8 cellular contexts compared by ENCODE assay signal in the genomic region with DNA sequence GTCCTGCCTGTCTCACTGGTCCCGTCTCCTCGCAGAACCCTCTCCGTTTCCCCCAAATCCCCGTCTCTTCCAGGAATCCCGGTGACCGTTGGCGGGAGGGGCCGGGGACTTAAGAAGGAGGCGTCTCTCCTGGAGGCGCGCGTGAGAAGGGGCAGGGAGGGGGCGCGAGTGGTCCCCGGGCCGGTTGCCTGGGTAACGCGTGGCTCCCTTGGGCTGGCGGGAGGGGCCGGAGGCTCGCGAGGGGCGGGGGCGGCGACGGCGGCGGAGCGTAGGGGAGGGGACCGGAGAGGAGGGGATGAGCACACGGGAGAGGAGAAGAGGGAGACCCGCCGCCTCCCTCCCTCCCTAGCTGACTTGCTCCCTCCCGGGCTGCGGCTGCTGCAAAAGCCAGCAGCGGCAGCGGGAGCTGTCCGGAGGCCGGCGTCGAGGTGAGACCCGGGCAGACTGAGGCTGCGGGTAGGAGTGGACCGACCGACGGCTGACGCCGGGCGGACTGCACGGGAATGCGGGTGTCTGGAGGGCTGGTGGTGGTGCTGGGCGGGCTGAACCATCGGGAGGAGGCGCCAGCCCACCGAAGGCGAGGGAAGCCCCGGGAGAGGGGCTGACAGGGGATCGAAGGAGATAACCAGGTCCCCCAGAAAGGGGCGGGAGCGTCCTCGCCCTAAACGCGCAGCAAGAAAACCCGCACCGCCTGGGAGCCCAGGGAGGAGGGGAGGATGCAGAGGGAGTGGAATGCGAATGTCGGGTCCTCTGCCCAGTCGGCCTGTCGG. TPM values are rescaled to one million over a fixed set of nuclear protein-coding genes. Genes with fewer than 3 reads are reported as not detected.
DNase-seq lines count a peak whose midpoint lies in the region; ATAC-seq, FAIRE-seq and TF ChIP-seq lines count a peak whose summit lies in the region.

Gene PRRT2 (plus strand): TSS at position 298 of the 770 bp plus-strand sequence. CDS start 862 bp downstream, outside the sequence.

- H3K27ac ChIP-seq in HUES48 (ENCODE audit: low read depth, low read length) (peak within 1 kb of the TSS; percentile 93), SK-N-MC (peak within 1 kb of the TSS; percentile 49; the same call in 1 of the 2 replicates)

- H3K9me3 ChIP-seq in HUES48 (ENCODE audit: control insufficient read depth, insufficient read depth, low read length) (no peaks in the 10 kb centered on the region), SK-N-MC (ENCODE audit: low read depth, low read length) (no peaks in the 10 kb centered on the region)

- DNase-seq in Ammon's horn (ENCODE audit: low spot score) = peak; percentile 82
- DNase-seq in SK-N-MC (ENCODE audit: low read depth, low spot score) = no peak
- DNase-seq in bronchial epithelial cell (ENCODE audit: low read depth) = no peak
- DNase-seq in kidney epithelial cell (ENCODE audit: low read depth) = no peak
- DNase-seq in stimulated activated CD4-positive, alpha-beta T cell treated with anti-CD3 and anti-CD28 coated beads, Interleukin-1b, Interleukin-23, amount 100 ng/mL, for 48 hours = peak; percentile 44
- DNase-seq in superior temporal gyrus (ENCODE audit: extremely low spot score) = no peak

- H3K27me3 ChIP-seq in HUES48 (ENCODE audit: control insufficient read depth, insufficient read depth, low read length) (no peaks in the 10 kb centered on the region), bronchial epithelial cell (ENCODE audit: control insufficient read depth, insufficient read depth, low read length) (no peaks in the 10 kb centered on the region), kidney epithelial cell (ENCODE audit: control insufficient read depth, insufficient read depth, low read length) (no peaks in the 10 kb centered on the region)

- H3K9ac ChIP-seq in HUES48 (ENCODE audit: low read depth, low read length) (no peak within 1 kb of the TSS), SK-N-MC (ENCODE audit: insufficient read length) (no peak within 1 kb of the TSS)

- no peak for TF ChIP-seq CTCF in bronchial epithelial cell (IDR thresholded peaks at IDR 0.05; ENCODE audit: insufficient read depth, low read length, severe bottlenecking)
- TF ChIP-seq CTCF in kidney epithelial cell (IDR thresholded peaks at IDR 0.05; ENCODE audit: insufficient read depth, low read length, poor library complexity, severe bottlenecking) = no peak

- no peak for ATAC-seq in GM21526 (IDR thresholded peaks at IDR 0.05; ENCODE audit: low FRiP score, unreplicated experiment)

- peaks cover 24% of the 10 kb centered on the region for H3K36me3 ChIP-seq in HUES48 (ENCODE audit: control insufficient read depth, insufficient read depth, low read length)
- peaks cover 29% of the 10 kb centered on the region for H3K36me3 ChIP-seq in SK-N-MC (ENCODE audit: insufficient read depth, low read length)
- peaks cover 13% of the 10 kb centered on the region for H3K36me3 ChIP-seq in bronchial epithelial cell (ENCODE audit: control insufficient read depth, insufficient read depth, low read length)
- H3K36me3 ChIP-seq in kidney epithelial cell (ENCODE audit: control insufficient read depth, insufficient read depth, low read length) = peaks cover 5% of the 10 kb centered on the region

- peaks cover 47% of the 10 kb centered on the region for H3K4me1 ChIP-seq in HUES48 (ENCODE audit: control insufficient read depth, insufficient read depth, low read length)

- H3K4me3 ChIP-seq in HUES48 (ENCODE audit: low read depth, low read length) (peak within 1 kb of the TSS; percentile 77), SK-N-MC (peak within 1 kb of the TSS; percentile 91), bronchial epithelial cell (ENCODE audit: low read depth, low read length) (peak within 1 kb of the TSS; percentile 32), kidney epithelial cell (ENCODE audit: low read depth, low read length) (peak within 1 kb of the TSS; percentile 33)

- FAIRE-seq in bronchial epithelial cell (lab: Jason Lieb, UNC) = no peak

RNA-seq across cellular contexts. Expression of gene PRRT2, which starts in this region (rescaled TPM):
- not detected in 2 replicates for total RNA-seq in bronchial epithelial cell
- 0.27 and 0.29 TPM in 2 replicates for total RNA-seq in kidney epithelial cell

Comparison
In these comparisons a context has a peak if more than half of its experiments do, and no peak if none do; other contexts are left out.
1. DNase-seq: peak in Ammon's horn (single experiment) and stimulated activated CD4-positive, alpha-beta T cell treated with anti-CD3 and anti-CD28 coated beads, Interleukin-1b, Interleukin-23, amount 100 ng/mL, for 48 hours (single experiment); none in SK-N-MC (single experiment), bronchial epithelial cell (single experiment), kidney epithelial cell (single experiment) and superior temporal gyrus (single experiment).
2. H3K4me3 ChIP-seq: peak in every context shown above with its lines; median percentile 91 in SK-N-MC; 77 in HUES48; 33 in kidney epithelial cell; 32 in bronchial epithelial cell.